In genomic region chr11:57482782-57483569, GRCh38 we compare ENCODE assay signal across 1 cellular context.
TF ChIP-seq lines count a peak whose summit lies in the region.

No MANE protein-coding gene starts in this region.

TF ChIP-seq in WTC11, 78 proteins besides CTCF, POLR2A, EP300 and RAD21 (continued from another document and continues in another):
- TF ChIP-seq, protein P1, sequence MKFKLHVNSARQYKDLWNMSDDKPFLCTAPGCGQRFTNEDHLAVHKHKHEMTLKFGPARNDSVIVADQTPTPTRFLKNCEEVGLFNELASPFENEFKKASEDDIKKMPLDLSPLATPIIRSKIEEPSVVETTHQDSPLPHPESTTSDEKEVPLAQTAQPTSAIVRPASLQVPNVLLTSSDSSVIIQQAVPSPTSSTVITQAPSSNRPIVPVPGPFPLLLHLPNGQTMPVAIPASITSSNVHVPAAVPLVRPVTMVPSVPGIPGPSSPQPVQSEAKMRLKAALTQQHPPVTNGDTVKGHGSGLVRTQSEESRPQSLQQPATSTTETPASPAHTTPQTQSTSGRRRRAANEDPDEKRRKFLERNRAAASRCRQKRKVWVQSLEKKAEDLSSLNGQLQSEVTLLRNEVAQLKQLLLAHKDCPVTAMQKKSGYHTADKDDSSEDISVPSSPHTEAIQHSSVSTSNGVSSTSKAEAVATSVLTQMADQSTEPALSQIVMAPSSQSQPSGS (CRISPR knock-in tag; IDR thresholded peaks at IDR 0.05; ENCODE audit: borderline replicate concordance, low read depth) = no peak
- no peak for TF ChIP-seq TCF7 (CRISPR knock-in tag; IDR thresholded peaks at IDR 0.05; ENCODE audit: low read depth)
- peak; percentile 76 for TF ChIP-seq ZNF281 (CRISPR knock-in tag; IDR thresholded peaks at IDR 0.05)
- TF ChIP-seq ZNF138 (CRISPR knock-in tag; conservative IDR thresholded peaks at IDR 0.05) = 0 out of 2 replicates have a peak, but pooled peaks have one; percentile 23
- TF ChIP-seq NFE2L1 (CRISPR knock-in tag; IDR thresholded peaks at IDR 0.05) = no peak; the same call in 1 of the 2 replicates
- TF ChIP-seq ZNF423 (CRISPR knock-in tag; IDR thresholded peaks at IDR 0.05) = peak; percentile 76
- TF ChIP-seq EMX1 (CRISPR knock-in tag; IDR thresholded peaks at IDR 0.05) = no peak
- TF ChIP-seq, protein P2, sequence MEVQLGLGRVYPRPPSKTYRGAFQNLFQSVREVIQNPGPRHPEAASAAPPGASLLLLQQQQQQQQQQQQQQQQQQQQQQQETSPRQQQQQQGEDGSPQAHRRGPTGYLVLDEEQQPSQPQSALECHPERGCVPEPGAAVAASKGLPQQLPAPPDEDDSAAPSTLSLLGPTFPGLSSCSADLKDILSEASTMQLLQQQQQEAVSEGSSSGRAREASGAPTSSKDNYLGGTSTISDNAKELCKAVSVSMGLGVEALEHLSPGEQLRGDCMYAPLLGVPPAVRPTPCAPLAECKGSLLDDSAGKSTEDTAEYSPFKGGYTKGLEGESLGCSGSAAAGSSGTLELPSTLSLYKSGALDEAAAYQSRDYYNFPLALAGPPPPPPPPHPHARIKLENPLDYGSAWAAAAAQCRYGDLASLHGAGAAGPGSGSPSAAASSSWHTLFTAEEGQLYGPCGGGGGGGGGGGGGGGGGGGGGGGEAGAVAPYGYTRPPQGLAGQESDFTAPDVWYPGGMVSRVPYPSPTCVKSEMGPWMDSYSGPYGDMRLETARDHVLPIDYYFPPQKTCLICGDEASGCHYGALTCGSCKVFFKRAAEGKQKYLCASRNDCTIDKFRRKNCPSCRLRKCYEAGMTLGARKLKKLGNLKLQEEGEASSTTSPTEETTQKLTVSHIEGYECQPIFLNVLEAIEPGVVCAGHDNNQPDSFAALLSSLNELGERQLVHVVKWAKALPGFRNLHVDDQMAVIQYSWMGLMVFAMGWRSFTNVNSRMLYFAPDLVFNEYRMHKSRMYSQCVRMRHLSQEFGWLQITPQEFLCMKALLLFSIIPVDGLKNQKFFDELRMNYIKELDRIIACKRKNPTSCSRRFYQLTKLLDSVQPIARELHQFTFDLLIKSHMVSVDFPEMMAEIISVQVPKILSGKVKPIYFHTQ (CRISPR knock-in tag; IDR thresholded peaks at IDR 0.05) = no peak
- TF ChIP-seq, protein P3, sequence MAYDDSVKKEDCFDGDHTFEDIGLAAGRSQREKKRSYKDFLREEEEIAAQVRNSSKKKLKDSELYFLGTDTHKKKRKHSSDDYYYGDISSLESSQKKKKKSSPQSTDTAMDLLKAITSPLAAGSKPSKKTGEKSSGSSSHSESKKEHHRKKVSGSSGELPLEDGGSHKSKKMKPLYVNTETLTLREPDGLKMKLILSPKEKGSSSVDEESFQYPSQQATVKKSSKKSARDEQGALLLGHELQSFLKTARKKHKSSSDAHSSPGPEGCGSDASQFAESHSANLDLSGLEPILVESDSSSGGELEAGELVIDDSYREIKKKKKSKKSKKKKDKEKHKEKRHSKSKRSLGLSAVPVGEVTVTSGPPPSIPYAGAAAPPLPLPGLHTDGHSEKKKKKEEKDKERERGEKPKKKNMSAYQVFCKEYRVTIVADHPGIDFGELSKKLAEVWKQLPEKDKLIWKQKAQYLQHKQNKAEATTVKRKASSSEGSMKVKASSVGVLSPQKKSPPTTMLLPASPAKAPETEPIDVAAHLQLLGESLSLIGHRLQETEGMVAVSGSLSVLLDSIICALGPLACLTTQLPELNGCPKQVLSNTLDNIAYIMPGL (CRISPR knock-in tag; IDR thresholded peaks at IDR 0.05) = peak; percentile 77
- TF ChIP-seq ZSCAN18 (CRISPR knock-in tag; IDR thresholded peaks at IDR 0.05) = no peak
- TF ChIP-seq ETV6 (CRISPR knock-in tag; IDR thresholded peaks at IDR 0.05) = no peak
- no peak for TF ChIP-seq ZNF532 (CRISPR knock-in tag; IDR thresholded peaks at IDR 0.05; ENCODE audit: borderline replicate concordance)
- no peak for TF ChIP-seq ATF1 (CRISPR knock-in tag; IDR thresholded peaks at IDR 0.05)
- no peak for TF ChIP-seq E2F4 (CRISPR knock-in tag; IDR thresholded peaks at IDR 0.05; ENCODE audit: borderline replicate concordance, low read depth)
- TF ChIP-seq ZNF263 (CRISPR knock-in tag; IDR thresholded peaks at IDR 0.05; ENCODE audit: low read depth) = no peak
- TF ChIP-seq ZMAT4 (CRISPR knock-in tag; IDR thresholded peaks at IDR 0.05) = no peak
- TF ChIP-seq TEAD1 (CRISPR knock-in tag; IDR thresholded peaks at IDR 0.05) = no peak
- TF ChIP-seq, protein P4, sequence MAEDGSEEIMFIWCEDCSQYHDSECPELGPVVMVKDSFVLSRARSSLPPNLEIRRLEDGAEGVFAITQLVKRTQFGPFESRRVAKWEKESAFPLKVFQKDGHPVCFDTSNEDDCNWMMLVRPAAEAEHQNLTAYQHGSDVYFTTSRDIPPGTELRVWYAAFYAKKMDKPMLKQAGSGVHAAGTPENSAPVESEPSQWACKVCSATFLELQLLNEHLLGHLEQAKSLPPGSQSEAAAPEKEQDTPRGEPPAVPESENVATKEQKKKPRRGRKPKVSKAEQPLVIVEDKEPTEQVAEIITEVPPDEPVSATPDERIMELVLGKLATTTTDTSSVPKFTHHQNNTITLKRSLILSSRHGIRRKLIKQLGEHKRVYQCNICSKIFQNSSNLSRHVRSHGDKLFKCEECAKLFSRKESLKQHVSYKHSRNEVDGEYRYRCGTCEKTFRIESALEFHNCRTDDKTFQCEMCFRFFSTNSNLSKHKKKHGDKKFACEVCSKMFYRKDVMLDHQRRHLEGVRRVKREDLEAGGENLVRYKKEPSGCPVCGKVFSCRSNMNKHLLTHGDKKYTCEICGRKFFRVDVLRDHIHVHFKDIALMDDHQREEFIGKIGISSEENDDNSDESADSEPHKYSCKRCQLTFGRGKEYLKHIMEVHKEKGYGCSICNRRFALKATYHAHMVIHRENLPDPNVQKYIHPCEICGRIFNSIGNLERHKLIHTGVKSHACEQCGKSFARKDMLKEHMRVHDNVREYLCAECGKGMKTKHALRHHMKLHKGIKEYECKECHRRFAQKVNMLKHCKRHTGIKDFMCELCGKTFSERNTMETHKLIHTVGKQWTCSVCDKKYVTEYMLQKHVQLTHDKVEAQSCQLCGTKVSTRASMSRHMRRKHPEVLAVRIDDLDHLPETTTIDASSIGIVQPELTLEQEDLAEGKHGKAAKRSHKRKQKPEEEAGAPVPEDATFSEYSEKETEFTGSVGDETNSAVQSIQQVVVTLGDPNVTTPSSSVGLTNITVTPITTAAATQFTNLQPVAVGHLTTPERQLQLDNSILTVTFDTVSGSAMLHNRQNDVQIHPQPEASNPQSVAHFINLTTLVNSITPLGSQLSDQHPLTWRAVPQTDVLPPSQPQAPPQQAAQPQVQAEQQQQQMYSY (CRISPR knock-in tag; IDR thresholded peaks at IDR 0.05) = no peak
- peak; percentile 51; the same call in 1 of the 2 replicates for TF ChIP-seq ZBTB43 (CRISPR knock-in tag; IDR thresholded peaks at IDR 0.05)
- TF ChIP-seq, protein P5, sequence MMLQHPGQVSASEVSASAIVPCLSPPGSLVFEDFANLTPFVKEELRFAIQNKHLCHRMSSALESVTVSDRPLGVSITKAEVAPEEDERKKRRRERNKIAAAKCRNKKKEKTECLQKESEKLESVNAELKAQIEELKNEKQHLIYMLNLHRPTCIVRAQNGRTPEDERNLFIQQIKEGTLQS (CRISPR knock-in tag; conservative IDR thresholded peaks at IDR 0.05) = no peak
- 0 out of 2 replicates have a peak, but pooled peaks have one; percentile 45 for TF ChIP-seq E2F5 (CRISPR knock-in tag; IDR thresholded peaks at IDR 0.05)
- no peak for TF ChIP-seq JUN (CRISPR knock-in tag; IDR thresholded peaks at IDR 0.05)
- TF ChIP-seq SMAD3 (CRISPR knock-in tag; IDR thresholded peaks at IDR 0.05; ENCODE audit: borderline replicate concordance) = no peak
- no peak for TF ChIP-seq NR3C1 (CRISPR knock-in tag; conservative IDR thresholded peaks at IDR 0.05; ENCODE audit: low read depth)
